ENCODE assay signal across 1 cellular context in genomic region chr10:112562803-112563663, GRCh38.
TF ChIP-seq lines count a peak whose summit lies in the region.

No MANE protein-coding gene starts in this region.

TF ChIP-seq in HepG2, 621 proteins besides CTCF, POLR2A, EP300 and RAD21 (continued from another document and continues in another):
- no peak for TF ChIP-seq ZC3H4 (CRISPR knock-in tag; IDR thresholded peaks at IDR 0.05; ENCODE audit: borderline replicate concordance)
- TF ChIP-seq GATAD1 (CRISPR knock-in tag; IDR thresholded peaks at IDR 0.05): no peak
- TF ChIP-seq ZNF607 (CRISPR knock-in tag; IDR thresholded peaks at IDR 0.05; ENCODE audit: borderline replicate concordance): no peak
- TF ChIP-seq ZNF34 (CRISPR knock-in tag; IDR thresholded peaks at IDR 0.05; ENCODE audit: borderline replicate concordance): no peak
- no peak for TF ChIP-seq BCL3 (CRISPR knock-in tag; IDR thresholded peaks at IDR 0.05)
- TF ChIP-seq ZNF350 (CRISPR knock-in tag; IDR thresholded peaks at IDR 0.05; ENCODE audit: borderline replicate concordance, low read depth): no peak
- TF ChIP-seq ZBTB40 (IDR thresholded peaks at IDR 0.05): no peak
- TF ChIP-seq ZBTB40 (CRISPR knock-in tag; IDR thresholded peaks at IDR 0.05): no peak
- TF ChIP-seq SIX1 (CRISPR knock-in tag; IDR thresholded peaks at IDR 0.05; ENCODE audit: borderline replicate concordance): peak; percentile 86; the same call in 1 of the 2 replicates
- no peak for TF ChIP-seq ZNF335 (CRISPR knock-in tag; IDR thresholded peaks at IDR 0.05)
- TF ChIP-seq NFYC (CRISPR knock-in tag; IDR thresholded peaks at IDR 0.05): no peak
- TF ChIP-seq ZNF33B (CRISPR knock-in tag; IDR thresholded peaks at IDR 0.05): no peak
- TF ChIP-seq SMAD1 (CRISPR knock-in tag; IDR thresholded peaks at IDR 0.05; ENCODE audit: borderline replicate concordance, low read depth): no peak
- peak; percentile 92 for TF ChIP-seq HOMEZ (CRISPR knock-in tag; IDR thresholded peaks at IDR 0.05; ENCODE audit: low read depth)
- no peak for TF ChIP-seq ATF1 (CRISPR knock-in tag; IDR thresholded peaks at IDR 0.05)
- no peak for TF ChIP-seq SAFB2 (CRISPR knock-in tag; IDR thresholded peaks at IDR 0.05; ENCODE audit: borderline replicate concordance, low read depth)
- TF ChIP-seq ZNF563 (CRISPR knock-in tag; IDR thresholded peaks at IDR 0.05): no peak
- TF ChIP-seq ZNF17 (CRISPR knock-in tag; IDR thresholded peaks at IDR 0.05): no peak
- TF ChIP-seq KIAA2018 (CRISPR knock-in tag; IDR thresholded peaks at IDR 0.05; ENCODE audit: borderline replicate concordance): no peak
- no peak for TF ChIP-seq ZFP41 (CRISPR knock-in tag; IDR thresholded peaks at IDR 0.05; ENCODE audit: borderline replicate concordance)
- no peak for TF ChIP-seq ZNF44 (CRISPR knock-in tag; IDR thresholded peaks at IDR 0.05)
- no peak for TF ChIP-seq ZNF460 (CRISPR knock-in tag; IDR thresholded peaks at IDR 0.05; ENCODE audit: borderline replicate concordance)
- TF ChIP-seq RFX3 (CRISPR knock-in tag; IDR thresholded peaks at IDR 0.05): no peak
- TF ChIP-seq ZNF251 (CRISPR knock-in tag; IDR thresholded peaks at IDR 0.05): no peak
- 0 out of 2 replicates have a peak, but pooled peaks have one; percentile 9 for TF ChIP-seq ZNF124 (CRISPR knock-in tag; IDR thresholded peaks at IDR 0.05)
- TF ChIP-seq FIP1L1 (IDR thresholded peaks at IDR 0.05; ENCODE audit: borderline replicate concordance, insufficient read depth, low read depth, low read length): no peak
- TF ChIP-seq ZNF414 (CRISPR knock-in tag; IDR thresholded peaks at IDR 0.05): peak; percentile 25; the same call in 1 of the 2 replicates
- no peak for TF ChIP-seq SRY (CRISPR knock-in tag; IDR thresholded peaks at IDR 0.05)
- TF ChIP-seq ZNF12 (CRISPR knock-in tag; IDR thresholded peaks at IDR 0.05): no peak
- no peak for TF ChIP-seq ATF7-NPFF (CRISPR knock-in tag; IDR thresholded peaks at IDR 0.05; ENCODE audit: low read depth)
- no peak for TF ChIP-seq MAFG (CRISPR knock-in tag; IDR thresholded peaks at IDR 0.05)
- no peak for TF ChIP-seq THYN1 (CRISPR knock-in tag; IDR thresholded peaks at IDR 0.05; ENCODE audit: borderline replicate concordance, low read depth)
- TF ChIP-seq XBP1 (CRISPR knock-in tag; IDR thresholded peaks at IDR 0.05): no peak
- no peak for TF ChIP-seq MTF1 (CRISPR knock-in tag; IDR thresholded peaks at IDR 0.05)
- no peak for TF ChIP-seq ZNF616 (CRISPR knock-in tag; IDR thresholded peaks at IDR 0.05; ENCODE audit: low read depth)
- no peak for TF ChIP-seq MED8 (CRISPR knock-in tag; IDR thresholded peaks at IDR 0.05; ENCODE audit: insufficient replicate concordance)
- peak; percentile 61; the same call in 1 of the 2 replicates for TF ChIP-seq SALL1 (CRISPR knock-in tag; IDR thresholded peaks at IDR 0.05)
- no peak for TF ChIP-seq ZNF598 (CRISPR knock-in tag; IDR thresholded peaks at IDR 0.05; ENCODE audit: borderline replicate concordance)
- no peak for TF ChIP-seq KDM2A (CRISPR knock-in tag; IDR thresholded peaks at IDR 0.05; ENCODE audit: borderline replicate concordance, low read depth)
- peak; percentile 63; the same call in 1 of the 2 replicates for TF ChIP-seq KDM4B (CRISPR knock-in tag; IDR thresholded peaks at IDR 0.05)
- TF ChIP-seq NFRKB (IDR thresholded peaks at IDR 0.05): no peak
- no peak for TF ChIP-seq AKAP8 (CRISPR knock-in tag; IDR thresholded peaks at IDR 0.05)
- TF ChIP-seq ZBTB44 (CRISPR knock-in tag; IDR thresholded peaks at IDR 0.05): no peak
